23 cellular contexts compared by ENCODE assay signal in the genomic region with DNA sequence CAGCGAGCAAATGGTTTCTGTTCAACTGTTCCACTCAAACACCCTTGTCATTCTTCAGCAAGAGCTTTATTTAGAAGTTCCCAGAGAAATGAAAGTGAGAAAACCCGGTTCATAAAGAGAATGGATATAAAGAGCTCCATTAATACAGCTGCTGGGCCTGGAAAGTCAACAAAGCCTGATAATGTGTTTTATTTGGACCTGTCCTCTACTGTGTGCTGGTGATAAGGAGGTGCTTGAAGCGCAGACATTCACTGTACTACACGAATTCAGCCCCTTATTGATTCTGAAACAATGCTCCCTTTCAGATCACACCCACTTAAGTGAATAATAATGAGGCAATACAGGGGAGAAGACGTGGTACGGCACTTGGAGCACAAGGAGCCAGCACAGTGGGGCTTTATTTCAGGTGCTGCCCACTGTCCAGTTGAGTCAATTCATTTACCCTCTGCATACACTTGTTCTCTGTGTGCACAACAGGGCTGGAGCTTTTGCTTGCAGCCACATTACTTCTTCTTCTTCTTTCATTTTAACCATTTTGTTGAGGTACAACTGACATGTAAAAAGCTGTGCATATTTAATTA.
DNase-seq lines count a peak whose midpoint lies in the region; ATAC-seq, FAIRE-seq and TF ChIP-seq lines count a peak whose summit lies in the region.
"Had no signal": no experiment of that assay in that cellular context is flagged by ENCODE, and none has a peak within 500 bp of the region (broad histone marks: within the 10 kb centered on the region; RNA-seq: fewer than 3 reads in every experiment).

No MANE protein-coding gene starts in this region.

- H3K9me2 ChIP-seq in Karpas-422 (replicated peaks; ENCODE audit: insufficient read depth, low read length), result no peaks in the 10 kb centered on the region

- no peak for TF ChIP-seq CTCF in HFFc6 (IDR thresholded peaks at IDR 0.05)

- H4K20me1 ChIP-seq in Karpas-422 (ENCODE audit: insufficient read depth, low read depth, low read length), result no peaks in the 10 kb centered on the region

- peak; percentile 50 for DNase-seq in NCI-H510A treated with DMSO at 0.1 percent for 48 hours (lab: John Stamatoyannopoulos, UW)
- no peak for DNase-seq in NCI-H510A (lab: John Stamatoyannopoulos, UW)
- peak; percentile 17 for DNase-seq in NCI-H345 treated with DMSO at 0.1 percent for 48 hours (lab: John Stamatoyannopoulos, UW; ENCODE audit: unreplicated experiment)
- no peak for DNase-seq in left ventricle myocardium superior
- DNase-seq in small intestine, result peak; percentile 59
- DNase-seq in HFFc6, result no peak
- no peak for DNase-seq in Karpas-422
- no peak for DNase-seq in occipital lobe (lab: John Stamatoyannopoulos, UW)
- DNase-seq: 8988T; activated CD4-positive, CD25-positive, alpha-beta regulatory T cell treated with anti-CD3 and anti-CD28 coated beads, Interleukin-2, amount 50 U/mL, for 72 hours; activated naive CD8-positive, alpha-beta T cell treated with anti-CD3 and anti-CD28 coated beads for 36 hours; Caco-2; endodermal cell; HCEC 1CT; NCI-H1436 treated with DMSO at 0.1 percent for 48 hours; NCI-H226; substantia nigra; SW 1271 had no signal

- H3K27me3 ChIP-seq in small intestine (ENCODE audit: control insufficient read depth in 2 of 2, insufficient read depth in 2 of 2, low read length in 2 of 2) (no peaks in the 10 kb centered on the region), Karpas-422 (ENCODE audit: low read length) (no peaks in the 10 kb centered on the region)
- H3K27me3 ChIP-seq: vagina had no signal

- no peaks in the 10 kb centered on the region for H3K4me1 Mint-ChIP-seq in HFFc6 (ENCODE audit: low read depth)
- H3K4me1 Mint-ChIP-seq: activated naive CD8-positive, alpha-beta T cell treated with anti-CD3 and anti-CD28 coated beads for 36 hours; activated T-helper 17 cell treated with anti-CD3 and anti-CD28 coated beads, Interleukin-2, amount 50 U/mL, for 72 hours; B cell had no signal

- H3K4me3 ChIP-seq in small intestine (ENCODE audit: low read depth in 1 of 2, low read length in 2 of 2), result no peak overlapping the region
- no peak overlapping the region for H3K4me3 ChIP-seq in Karpas-422 (ENCODE audit: low read length)
- H3K4me3 ChIP-seq: vagina had no signal

- peaks cover 63% of the 10 kb centered on the region for H3K9me3 Mint-ChIP-seq in HFFc6
- H3K9me3 Mint-ChIP-seq: activated naive CD8-positive, alpha-beta T cell treated with anti-CD3 and anti-CD28 coated beads for 36 hours; endodermal cell had no signal

- H3K9ac ChIP-seq in Karpas-422 (ENCODE audit: low read length), result no peak overlapping the region

- H3K4me1 ChIP-seq in small intestine (ENCODE audit: control insufficient read depth in 2 of 2, insufficient read depth in 1 of 2, low read depth in 1 of 2, low read length in 1 of 2) (no peaks in the 10 kb centered on the region), Karpas-422 (ENCODE audit: low read length) (no peaks in the 10 kb centered on the region)
- H3K4me1 ChIP-seq: vagina had no signal

- H3K79me2 ChIP-seq in Karpas-422 (ENCODE audit: low read length), result no peaks in the 10 kb centered on the region

- H2AFZ ChIP-seq in Karpas-422 (ENCODE audit: low read length), result no peak overlapping the region

- no peak overlapping the region for H3K27ac Mint-ChIP-seq in HFFc6
- H3K27ac Mint-ChIP-seq: activated naive CD8-positive, alpha-beta T cell treated with anti-CD3 and anti-CD28 coated beads for 36 hours; activated T-helper 17 cell treated with anti-CD3 and anti-CD28 coated beads, Interleukin-2, amount 50 U/mL, for 72 hours; B cell; endodermal cell had no signal

- peak; percentile 72 for ATAC-seq in left ventricle myocardium superior
- ATAC-seq: activated T-helper 17 cell treated with anti-CD3 and anti-CD28 coated beads, Interleukin-2, amount 50 U/mL, for 72 hours had no signal

- intact Hi-C loops in left ventricle myocardium superior (cut with micrococcal nuclease), result no loop called here

- WGBS in small intestine, 3 donors, result 10 to 36% (median 22%) methylated on average over 6 of the region's 6 CpGs

- H3K4me3 Mint-ChIP-seq in HFFc6, result no peak overlapping the region
- H3K4me3 Mint-ChIP-seq: activated naive CD8-positive, alpha-beta T cell treated with anti-CD3 and anti-CD28 coated beads for 36 hours; activated T-helper 17 cell treated with anti-CD3 and anti-CD28 coated beads, Interleukin-2, amount 50 U/mL, for 72 hours; B cell; endodermal cell had no signal

- H3K4me2 ChIP-seq in Karpas-422 (ENCODE audit: low read depth, low read length, poor library complexity, severe bottlenecking), result no peak overlapping the region

- H3K9me3 ChIP-seq in small intestine (ENCODE audit: control insufficient read depth, low read depth) (no peaks in the 10 kb centered on the region), Karpas-422 (ENCODE audit: low read length) (no peaks in the 10 kb centered on the region)
- H3K9me3 ChIP-seq: Caco-2, vagina had no signal

- no peak for FAIRE-seq in small intestine (lab: Jason Lieb, UNC)
- FAIRE-seq: GM18507 had no signal

- H3K27ac ChIP-seq in small intestine (ENCODE audit: low read depth in 1 of 2, low read length in 1 of 2) (peak overlapping the region in 1 of 2 donors; percentile 24), Karpas-422 (ENCODE audit: low read length) (no peak overlapping the region)
- H3K27ac ChIP-seq: RWPE1, vagina had no signal

- no peaks in the 10 kb centered on the region for H3K36me3 ChIP-seq in small intestine (ENCODE audit: control insufficient read depth in 2 of 2, insufficient read depth in 2 of 2, low read length in 2 of 2)
- H3K36me3 ChIP-seq in Karpas-422 (ENCODE audit: insufficient read depth, low read length), result no peaks in the 10 kb centered on the region
- H3K36me3 ChIP-seq: vagina had no signal

- H3K36me3 Mint-ChIP-seq in HFFc6 (ENCODE audit: low read depth), result peaks cover 12% of the 10 kb centered on the region
- H3K36me3 Mint-ChIP-seq: activated naive CD8-positive, alpha-beta T cell treated with anti-CD3 and anti-CD28 coated beads for 36 hours had no signal

- H3K27me3 Mint-ChIP-seq in HFFc6 (ENCODE audit: insufficient read depth), result no peaks in the 10 kb centered on the region; the same call in 1 of the 2 replicates
- H3K27me3 Mint-ChIP-seq: activated naive CD8-positive, alpha-beta T cell treated with anti-CD3 and anti-CD28 coated beads for 36 hours; activated T-helper 17 cell treated with anti-CD3 and anti-CD28 coated beads, Interleukin-2, amount 50 U/mL, for 72 hours; B cell had no signal

Comparison
In these comparisons a context has a peak if more than half of its experiments do, and no peak if none do; other contexts are left out.
1. DNase-seq: peak in NCI-H510A treated with DMSO at 0.1 percent for 48 hours (single experiment), NCI-H345 treated with DMSO at 0.1 percent for 48 hours (single experiment) and small intestine (single experiment); none in NCI-H510A (single experiment), left ventricle myocardium superior (single experiment), HFFc6 (single experiment), Karpas-422 (single experiment) and occipital lobe (single experiment).